9 cellular contexts compared by ENCODE assay signal in genomic region chr15:62506217-62506805, GRCh38.
DNase-seq lines count a peak whose midpoint lies in the region; ATAC-seq, FAIRE-seq and TF ChIP-seq lines count a peak whose summit lies in the region.
"Had no signal": no experiment of that assay in that cellular context is flagged by ENCODE, and none has a peak within 500 bp of the region (broad histone marks: within the 10 kb centered on the region; RNA-seq: fewer than 3 reads in every experiment).

No MANE protein-coding gene starts in this region.

- H3K36me3 ChIP-seq in HUES6 (ENCODE audit: control insufficient read depth, insufficient read depth, low read length) (no peaks in the 10 kb centered on the region), bronchial epithelial cell (ENCODE audit: control insufficient read depth, insufficient read depth, low read length) (no peaks in the 10 kb centered on the region), lower lobe of right lung (no peaks in the 10 kb centered on the region), upper lobe of right lung (no peaks in the 10 kb centered on the region)
- H3K36me3 ChIP-seq in effector memory CD4-positive, alpha-beta T cell (ENCODE audit: control insufficient read depth, insufficient read depth, low read length): no peaks in the 10 kb centered on the region

- H3K9me3 ChIP-seq in HUES6 (ENCODE audit: control insufficient read depth, insufficient read depth, low read depth, low read length) (no peaks in the 10 kb centered on the region), lower lobe of right lung (no peaks in the 10 kb centered on the region), upper lobe of right lung (no peaks in the 10 kb centered on the region)
- H3K9me3 ChIP-seq in effector memory CD4-positive, alpha-beta T cell (ENCODE audit: control insufficient read depth, low read length): no peaks in the 10 kb centered on the region

- H3K27ac ChIP-seq in HUES6 (ENCODE audit: low read depth, low read length) (peak overlapping the region; percentile 16; the same call in 1 of the 2 replicates), lower lobe of right lung (peak overlapping the region; percentile 15), upper lobe of right lung (peak overlapping the region; percentile 18)
- no peak overlapping the region for H3K27ac ChIP-seq in effector memory CD4-positive, alpha-beta T cell (ENCODE audit: insufficient read depth, low read length, poor library complexity, severe bottlenecking)
- H3K27ac ChIP-seq: HL-60 had no signal

- DNase-seq in bronchial epithelial cell (ENCODE audit: low read depth) (peak; percentile 28), lower lobe of right lung (no peak), upper lobe of right lung (no peak), GOT3 (lab: John Stamatoyannopoulos, UW) (no peak), NCI-H345 (lab: John Stamatoyannopoulos, UW) (no peak)
- no peak for DNase-seq in effector memory CD4-positive, alpha-beta T cell
- DNase-seq: NCI-H526 had no signal

- peak; percentile 55 to 62 for ATAC-seq in lower lobe of right lung
- peak; percentile 63 for ATAC-seq in upper lobe of right lung

- H3K4me3 ChIP-seq in HUES6 (ENCODE audit: low read depth, low read length) (no peak overlapping the region), bronchial epithelial cell (ENCODE audit: low read depth, low read length) (no peak overlapping the region), lower lobe of right lung (no peak overlapping the region), upper lobe of right lung (no peak overlapping the region)
- H3K4me3 ChIP-seq in effector memory CD4-positive, alpha-beta T cell (ENCODE audit: insufficient read depth, low read depth, low read length, poor library complexity, severe bottlenecking): no peak overlapping the region

- no peak overlapping the region for H3K9ac ChIP-seq in HUES6 (ENCODE audit: low read length)

- H3K27me3 ChIP-seq in HUES6 (ENCODE audit: control insufficient read depth, insufficient read depth, low read length) (no peaks in the 10 kb centered on the region), bronchial epithelial cell (ENCODE audit: control insufficient read depth, insufficient read depth, low read length) (no peaks in the 10 kb centered on the region), lower lobe of right lung (ENCODE audit: low read depth) (no peaks in the 10 kb centered on the region), upper lobe of right lung (no peaks in the 10 kb centered on the region)
- H3K27me3 ChIP-seq in effector memory CD4-positive, alpha-beta T cell (replicated peaks; ENCODE audit: control insufficient read depth, insufficient read depth, low read length, poor library complexity, severe bottlenecking): no peaks in the 10 kb centered on the region

- H3K4me1 ChIP-seq in HUES6 (ENCODE audit: control insufficient read depth, insufficient read depth, low read length): peaks cover 23% of the 10 kb centered on the region
- peaks cover 18% of the 10 kb centered on the region for H3K4me1 ChIP-seq in lower lobe of right lung
- H3K4me1 ChIP-seq in upper lobe of right lung: peaks cover 18% of the 10 kb centered on the region
- H3K4me1 ChIP-seq in effector memory CD4-positive, alpha-beta T cell (ENCODE audit: control insufficient read depth, insufficient read depth, low read length, poor library complexity, severe bottlenecking): no peaks in the 10 kb centered on the region

- TF ChIP-seq CTCF in bronchial epithelial cell (IDR thresholded peaks at IDR 0.05; ENCODE audit: insufficient read depth, low read length, severe bottlenecking) (no peak), lower lobe of right lung (IDR thresholded peaks at IDR 0.05) (no peak), upper lobe of right lung (IDR thresholded peaks at IDR 0.05) (no peak)

- intact Hi-C loops in lower lobe of right lung (cut with DNase I): no loop called here
- intact Hi-C loops in upper lobe of right lung (cut with DNase I): no loop called here

- no peak for FAIRE-seq in bronchial epithelial cell (lab: Jason Lieb, UNC)
